26 cellular contexts compared by ENCODE assay signal in genomic region chr19:1832046-1832663, GRCh38. TPM values are rescaled to one million over a fixed set of nuclear protein-coding genes. Genes with fewer than 3 reads are reported as not detected.
DNase-seq lines count a peak whose midpoint lies in the region; ATAC-seq, FAIRE-seq and TF ChIP-seq lines count a peak whose summit lies in the region.
"Had no signal": no experiment of that assay in that cellular context is flagged by ENCODE, and none has a peak within 500 bp of the region (broad histone marks: within the 10 kb centered on the region; RNA-seq: fewer than 3 reads in every experiment).

No MANE protein-coding gene starts in this region.

- DNase-seq in K562 (ENCODE audit: extremely low read depth in 1 of 4, low spot score in 3 of 4) (no peak), thyroid gland (no peak), RCC 7860 (ENCODE audit: low spot score) (no peak), tibial artery (no peak)
- DNase-seq: 8988T, ACHN, BE2C, Calu3, DMS79 treated with DMSO at 0.1 percent for 48 hours, GF-D8, Kasumi-1, NCI-H1105, NCI-H146, NCI-H1930, NCI-H2107, NCI-H524, NCI-H774, SJCRH30 had no signal

- 89% methylated on average over 19 of the region's 26 CpGs for WGBS in K562 (ENCODE audit: insufficient coverage, low coverage, missing lambda C conversion rate)
- 86% methylated on average over 26 of the region's 26 CpGs for WGBS in liver
- 91 to 95% methylated on average over 15 to 26 of the region's 26 CpGs for WGBS in thyroid gland, 2 donors

- TF ChIP-seq RAD21 in K562 (CRISPR knock-in tag; conservative IDR thresholded peaks at IDR 0.05 in 1 of 2, IDR thresholded peaks at IDR 0.05 in 1 of 2) = no peak
- TF ChIP-seq RAD21 in liver (IDR thresholded peaks at IDR 0.05) = no peak

- in situ Hi-C loops in K562 (cut with MboI) = no loop called here

- intact Hi-C loops in K562 (cut with micrococcal nuclease) = no loop called here
- intact Hi-C loops in thyroid gland (cut with DNase I) = no loop called here
- intact Hi-C loops in tibial artery (cut with DNase I; ENCODE audit: low total_unique reads) = no loop called here

- FAIRE-seq in K562 (lab: Jason Lieb, UNC) (no peak), RCC 7860 (lab: Jason Lieb, UNC) (no peak)
- FAIRE-seq: GM12891, GM19239 had no signal

- BruUV-seq in K562 (replicated peaks; lab: Mats Ljungman, UMichigan) = no TSS peak

- H3K4me1 ChIP-seq in BLaER1 (peaks cover 79% of the 10 kb centered on the region), K562 (replicated peaks in 1 of 2; ENCODE audit: control insufficient read depth in 2 of 2, insufficient read depth in 2 of 2, low read length in 2 of 2) (peaks cover 22 to 73% of the 10 kb centered on the region in 2 experiments), liver (ENCODE audit: control insufficient read depth in 4 of 4, insufficient read depth in 4 of 4, low read length in 3 of 4) (peaks cover 21 to 65% (median 36%) of the 10 kb centered on the region in 4 donors), thyroid gland (peaks cover 0 to 3% of the 10 kb centered on the region in 2 donors), tibial artery (peaks cover 0 to 20% (median under 1%) of the 10 kb centered on the region in 4 donors)
- H3K4me1 ChIP-seq: SJCRH30 had no signal

- CTCF ChIA-PET in K562 (lab: Yijun Ruan, JAX; ENCODE audit: low intra/inter-chr PET ratio) = interaction anchor here (0.6 kb wide), 1 partner anchor 244 kb away, joined by 4 read pairs; no protein-coding TSS in a partner anchor

- peaks cover 100% of the 10 kb centered on the region for H4K20me1 ChIP-seq in BLaER1
- no peaks in the 10 kb centered on the region; the same call in 1 of the 2 replicates for H4K20me1 ChIP-seq in K562 (replicated peaks; ENCODE audit: control insufficient read depth, insufficient read depth, low read length)

- POLR2A ChIA-PET in K562 (lab: Yijun Ruan, JAX) = interaction anchor here (0.7 to 1.4 kb wide), 2 partner anchors 9 to 13 kb away, joined by 3 to 5 read pairs; no protein-coding TSS in a partner anchor

- TF ChIP-seq POLR2A in K562 (conservative IDR thresholded peaks at IDR 0.05) (no peak), thyroid gland (IDR thresholded peaks at IDR 0.05) (no peak)

- H3K79me2 ChIP-seq in K562 (ENCODE audit: control insufficient read depth, insufficient read depth, low read length) = peaks cover 72% of the 10 kb centered on the region

- 0 out of 2 replicates have a peak overlapping the region, but pooled peaks have one; percentile 6 for H3K27ac ChIP-seq in BLaER1
- H3K27ac ChIP-seq in K562 (ENCODE audit: extremely low read depth, low read depth, low read length) = no peak overlapping the region
- no peak overlapping the region for H3K27ac ChIP-seq in liver (ENCODE audit: low read depth in 1 of 2, low read length in 2 of 2)
- H3K27ac ChIP-seq in thyroid gland = no peak overlapping the region
- no peak overlapping the region for H3K27ac ChIP-seq in tibial artery
- H3K27ac ChIP-seq: HL-60, SJCRH30 had no signal

- no peaks in the 10 kb centered on the region for H3K9me3 ChIP-seq in BLaER1
- H3K9me3 ChIP-seq in K562 (replicated peaks; ENCODE audit: control insufficient read depth, insufficient read depth, low read depth, low read length) = no peaks in the 10 kb centered on the region
- no peaks in the 10 kb centered on the region for H3K9me3 ChIP-seq in liver (ENCODE audit: control insufficient read depth in 4 of 4, low read length in 3 of 4)
- H3K9me3 ChIP-seq in thyroid gland = no peaks in the 10 kb centered on the region
- H3K9me3 ChIP-seq in tibial artery = no peaks in the 10 kb centered on the region
- H3K9me3 ChIP-seq: BE2C, SJCRH30 had no signal

- no peak overlapping the region for H2AFZ ChIP-seq in K562 (ENCODE audit: low read depth, low read length)

- H3K4me2 ChIP-seq in BLaER1 (peak overlapping the region; percentile 18), K562 (ENCODE audit: insufficient read depth, low read length) (no peak overlapping the region)

- H3K36me3 ChIP-seq in BLaER1 = peaks cover 97% of the 10 kb centered on the region
- H3K36me3 ChIP-seq in K562 (ENCODE audit: control insufficient read depth, insufficient read depth, low read length) = peaks cover 69% of the 10 kb centered on the region; the same call in 2 of the 3 replicates
- peaks cover 0 to 7% (median 3%) of the 10 kb centered on the region in 4 donors for H3K36me3 ChIP-seq in liver (ENCODE audit: control insufficient read depth in 4 of 4, insufficient read depth in 3 of 4, low read depth in 1 of 4, low read length in 3 of 4)
- H3K36me3 ChIP-seq in thyroid gland = peaks cover 0 to 8% of the 10 kb centered on the region in 2 donors
- H3K36me3 ChIP-seq in tibial artery = peaks cover 11 to 26% (median 18%) of the 10 kb centered on the region in 3 donors

- H3K9me1 ChIP-seq in K562 (ENCODE audit: control insufficient read depth, insufficient read depth, low read length) = no peaks in the 10 kb centered on the region

- no peak for ATAC-seq in K562
- ATAC-seq: HCT116, Right ventricle myocardium inferior, SK-N-SH treated with all-trans-retinoic acid at 6 μM for 48 hours had no signal

- H3K9ac ChIP-seq in BLaER1 (no peak overlapping the region; the same call in 1 of the 2 replicates), K562 (ENCODE audit: insufficient read depth in 1 of 2, low read depth in 2 of 2, low read length in 2 of 2) (peak overlapping the region in 1 of 2 experiments; percentile 43; a peak in 2 of 4 replicates), liver (ENCODE audit: low read depth in 1 of 2, low read length in 2 of 2) (no peak overlapping the region)

- TF ChIP-seq CTCF in K562 (IDR thresholded peaks at IDR 0.05 in 2 of 3, conservative IDR thresholded peaks at IDR 0.05 in 1 of 3; ENCODE audit: insufficient read depth in 2 of 3, low read depth in 1 of 3, low read length in 3 of 3) (no peak), liver (IDR thresholded peaks at IDR 0.05; ENCODE audit: low read depth, low read length, missing input control) (no peak), thyroid gland (IDR thresholded peaks at IDR 0.05) (no peak), tibial artery (IDR thresholded peaks at IDR 0.05) (no peak)

- no peak for TF ChIP-seq EP300 in K562 (IDR thresholded peaks at IDR 0.05; ENCODE audit: low read length)

- no peaks in the 10 kb centered on the region for H3K27me3 ChIP-seq in BLaER1
- H3K27me3 ChIP-seq in K562 (ENCODE audit: control insufficient read depth in 2 of 2, insufficient read depth in 2 of 2, low read length in 2 of 2) = no peaks in the 10 kb centered on the region
- no peaks in the 10 kb centered on the region for H3K27me3 ChIP-seq in liver (ENCODE audit: control insufficient read depth in 4 of 4, insufficient read depth in 4 of 4, low read length in 3 of 4)
- H3K27me3 ChIP-seq in thyroid gland = no peaks in the 10 kb centered on the region
- no peaks in the 10 kb centered on the region for H3K27me3 ChIP-seq in tibial artery
- H3K27me3 ChIP-seq: BE2C, SJCRH30 had no signal

- H3K4me3 ChIP-seq in BLaER1 = no peak overlapping the region
- H3K4me3 ChIP-seq in K562 = no peak overlapping the region
- H3K4me3 ChIP-seq in liver (ENCODE audit: low read depth in 1 of 3, low read length in 3 of 3) = no peak overlapping the region
- H3K4me3 ChIP-seq in thyroid gland (replicated peaks in 1 of 3) = no peak overlapping the region
- no peak overlapping the region for H3K4me3 ChIP-seq in tibial artery
- H3K4me3 ChIP-seq: SJCRH30 had no signal

RNA-seq across cellular contexts. Expression of gene REXO1, which starts 16.1 kb away (rescaled TPM):
- total RNA-seq in K562 (2011; cell fraction: chromatin; rRNA removed; ENCODE audit: low replicate concordance) = 46.7 and 163 TPM in 2 replicates
- 112 and 114 TPM in 2 replicates for total RNA-seq in K562 (2011; cell fraction: nucleolus; rRNA removed)
- 55.0 and 57.6 TPM in 2 replicates for total RNA-seq in K562 (2011; cell fraction: nucleoplasm; rRNA removed)
- 15.8 and 21.9 TPM in 2 replicates for total RNA-seq in K562 (2014; rRNA removed)
- 3.5 and 4.5 TPM in 2 replicates for total RNA-seq in K562 (2014; rRNA removed; fragmentation: Illumina TruSeq; extraction: Trizol)
- 15.8 and 20.8 TPM in 2 replicates for total RNA-seq in K562 (2015; rRNA removed; fragmentation: Illumina TruSeq; extraction: Trizol)
- total RNA-seq in K562 (2021) = 52.4 and 63.3 TPM in 2 replicates
- polyA plus RNA-seq in K562 (2011; rRNA removed) = 14.6 and 21.5 TPM in 2 replicates
- 17.4 and 27.3 TPM in 2 replicates for polyA plus RNA-seq in K562 (2011; cell fraction: cytosol; rRNA removed)
- 56.5 and 100 TPM in 2 replicates for polyA plus RNA-seq in K562 (2011; cell fraction: nucleus; rRNA removed)
- 37.1 and 39.8 TPM in 2 replicates for polyA plus RNA-seq in K562 (2012)
- polyA plus RNA-seq in K562 (2014; fragmentation: Illumina TruSeq; extraction: Trizol) = 16.7 and 40.7 TPM in 2 replicates
- under 1 TPM; 0.04 to 0.29 TPM for polyA plus RNA-seq in K562 (2014; fragmentation: Nextera tagmentation; extraction: Ambion mirVana)
- polyA plus RNA-seq in K562 (2014; rRNA removed) = 31.0 and 50.1 TPM in 2 replicates
- polyA minus RNA-seq in K562 (2011; rRNA and poly(A)+ RNA removed) = 7.4 and 11.2 TPM in 2 replicates
- polyA minus RNA-seq in K562 (2011; cell fraction: cytosol; rRNA and poly(A)+ RNA removed) = 23.8 and 34.7 TPM in 2 replicates
- polyA minus RNA-seq in K562 (2011; cell fraction: nucleus; rRNA and poly(A)+ RNA removed) = 19.5 and 21.3 TPM in 2 replicates
- total RNA-seq in liver = 10 to 100 TPM in 1 of 2 donors, 1 to 10 TPM in 1; 8.3 to 11.5 TPM
- polyA plus RNA-seq in liver = 10 to 100 TPM in 1 of 2 donors, 1 to 10 TPM in 1; 2.0 to 10.0 TPM
- total RNA-seq in thyroid gland = 10 to 100 TPM; 14.0 to 21.8 (median 17.2) TPM

RNA-seq across cellular contexts. Expression of gene ATP8B3, which starts 20.1 kb away (rescaled TPM):
- 40.7 and 89.4 TPM in 2 replicates for total RNA-seq in K562 (2011; cell fraction: chromatin; rRNA removed; ENCODE audit: low replicate concordance)
- total RNA-seq in K562 (2011; cell fraction: nucleolus; rRNA removed) = 37.1 and 44.7 TPM in 2 replicates
- 35.0 and 38.7 TPM in 2 replicates for total RNA-seq in K562 (2011; cell fraction: nucleoplasm; rRNA removed)
- total RNA-seq in K562 (2014; rRNA removed) (3.2 and 5.0 TPM in 2 replicates), K562 (2014; rRNA removed; fragmentation: Illumina TruSeq; extraction: Trizol) (3.2 and 3.6 TPM in 2 replicates), K562 (2015; rRNA removed; fragmentation: Illumina TruSeq; extraction: Trizol) (3.8 and 4.3 TPM in 2 replicates), K562 (2021) (12.3 and 13.2 TPM in 2 replicates), liver (1 to 10 TPM in 1 of 2 donors, under 1 TPM in 1; 0.50 to 3.1 TPM), thyroid gland (1 to 10 TPM in 3 of 4 donors, not detected in 1; 1.3 to 2.0 (median 1.6) TPM)
- polyA plus RNA-seq in K562 (2011; rRNA removed) (8.3 and 13.2 TPM in 2 replicates), K562 (2014; fragmentation: Illumina TruSeq; extraction: Trizol) (6.0 and 6.4 TPM in 2 replicates), K562 (2014; fragmentation: Nextera tagmentation; extraction: Ambion mirVana) (1 to 10 TPM; 1.2 to 2.2 TPM), K562 (2014; rRNA removed) (10.1 and 11.9 TPM in 2 replicates), liver (under 1 TPM; 0.42 to 0.53 TPM)
- 12.0 and 13.1 TPM in 2 replicates for polyA plus RNA-seq in K562 (2011; cell fraction: cytosol; rRNA removed)
- polyA plus RNA-seq in K562 (2011; cell fraction: nucleus; rRNA removed) = 36.1 and 44.4 TPM in 2 replicates
- polyA plus RNA-seq in K562 (2012) = 5.6 and 7.6 TPM in 2 replicates
- polyA minus RNA-seq in K562 (2011; rRNA and poly(A)+ RNA removed) = 9.7 and 10.4 TPM in 2 replicates
- 7.3 and 10.2 TPM in 2 replicates for polyA minus RNA-seq in K562 (2011; cell fraction: cytosol; rRNA and poly(A)+ RNA removed)
- polyA minus RNA-seq in K562 (2011; cell fraction: nucleus; rRNA and poly(A)+ RNA removed) = 5.4 and 7.0 TPM in 2 replicates

RNA-seq across cellular contexts. Expression of gene KLF16, which starts 31.2 kb away (rescaled TPM):
- total RNA-seq in K562 (2011; cell fraction: chromatin; rRNA removed; ENCODE audit: low replicate concordance) = 5.8 and 14.0 TPM in 2 replicates
- 11.7 and 16.7 TPM in 2 replicates for total RNA-seq in K562 (2011; cell fraction: nucleolus; rRNA removed)
- 6.4 and 7.5 TPM in 2 replicates for total RNA-seq in K562 (2011; cell fraction: nucleoplasm; rRNA removed)
- total RNA-seq in K562 (2014; rRNA removed) (15.5 and 22.0 TPM in 2 replicates), K562 (2014; rRNA removed; fragmentation: Illumina TruSeq; extraction: Trizol) (3.4 and 3.8 TPM in 2 replicates), K562 (2015; rRNA removed; fragmentation: Illumina TruSeq; extraction: Trizol) (7.9 and 9.4 TPM in 2 replicates), K562 (2021) (59.1 and 60.4 TPM in 2 replicates), liver (1 to 10 TPM; 4.4 to 7.6 TPM), thyroid gland (1 to 10 TPM; 1.8 to 6.4 (median 3.4) TPM)
- polyA plus RNA-seq in K562 (2011; rRNA removed) (3.7 and 4.8 TPM in 2 replicates), K562 (2014; fragmentation: Illumina TruSeq; extraction: Trizol) (6.8 and 13.1 TPM in 2 replicates), K562 (2014; fragmentation: Nextera tagmentation; extraction: Ambion mirVana) (under 1 TPM; 0.04 to 0.10 TPM), K562 (2014; rRNA removed) (15.4 and 27.5 TPM in 2 replicates), liver (10 to 100 TPM in 1 of 2 donors, 1 to 10 TPM in 1; 1.2 to 14.8 TPM)
- polyA plus RNA-seq in K562 (2011; cell fraction: cytosol; rRNA removed) = 7.1 and 44.8 TPM in 2 replicates
- 14.2 and 29.1 TPM in 2 replicates for polyA plus RNA-seq in K562 (2011; cell fraction: nucleus; rRNA removed)
- 20.8 and 23.7 TPM in 2 replicates for polyA plus RNA-seq in K562 (2012)
- 1.0 and 1.3 TPM in 2 replicates for polyA minus RNA-seq in K562 (2011; rRNA and poly(A)+ RNA removed)
- 15.0 and 25.4 TPM in 2 replicates for polyA minus RNA-seq in K562 (2011; cell fraction: cytosol; rRNA and poly(A)+ RNA removed)
- polyA minus RNA-seq in K562 (2011; cell fraction: nucleus; rRNA and poly(A)+ RNA removed) = 5.8 and 6.6 TPM in 2 replicates

RNA-seq across cellular contexts. Expression of gene ABHD17A, which starts 53.1 kb away (rescaled TPM):
- 29.4 and 87.9 TPM in 2 replicates for total RNA-seq in K562 (2011; cell fraction: chromatin; rRNA removed; ENCODE audit: low replicate concordance)
- 61.7 and 67.8 TPM in 2 replicates for total RNA-seq in K562 (2011; cell fraction: nucleolus; rRNA removed)
- 40.1 and 45.4 TPM in 2 replicates for total RNA-seq in K562 (2011; cell fraction: nucleoplasm; rRNA removed)
- total RNA-seq in K562 (2014; rRNA removed) (135 and 157 TPM in 2 replicates), K562 (2014; rRNA removed; fragmentation: Illumina TruSeq; extraction: Trizol) (0.93 and 1.5 TPM in 2 replicates), K562 (2015; rRNA removed; fragmentation: Illumina TruSeq; extraction: Trizol) (18.9 and 26.5 TPM in 2 replicates), K562 (2021) (84.2 and 87.7 TPM in 2 replicates), liver (10 to 100 TPM; 25.4 to 28.6 TPM), thyroid gland (100 to 1,000 TPM in 1 of 4 donors, 10 to 100 TPM in 3; 86.8 to 134 (median 91.4) TPM)
- polyA plus RNA-seq in K562 (2011; rRNA removed) (24.6 and 45.3 TPM in 2 replicates), K562 (2014; fragmentation: Illumina TruSeq; extraction: Trizol) (3.6 and 16.9 TPM in 2 replicates), K562 (2014; fragmentation: Nextera tagmentation; extraction: Ambion mirVana) (under 1 TPM in 1 of 2 experiments, not detected in 1; 0.04 TPM), K562 (2014; rRNA removed) (95.1 and 99.0 TPM in 2 replicates), liver (10 to 100 TPM in 1 of 2 donors, 1 to 10 TPM in 1; 8.1 to 30.2 TPM)
- 54.2 and 174 TPM in 2 replicates for polyA plus RNA-seq in K562 (2011; cell fraction: cytosol; rRNA removed)
- 117 and 184 TPM in 2 replicates for polyA plus RNA-seq in K562 (2011; cell fraction: nucleus; rRNA removed)
- 47.5 and 74.5 TPM in 2 replicates for polyA plus RNA-seq in K562 (2012)
- 6.9 and 11.0 TPM in 2 replicates for polyA minus RNA-seq in K562 (2011; rRNA and poly(A)+ RNA removed)
- 26.1 and 39.4 TPM in 2 replicates for polyA minus RNA-seq in K562 (2011; cell fraction: cytosol; rRNA and poly(A)+ RNA removed)
- polyA minus RNA-seq in K562 (2011; cell fraction: nucleus; rRNA and poly(A)+ RNA removed) = 15.3 and 15.8 TPM in 2 replicates
